In genomic region chr4:681736-682451, GRCh38 we compare ENCODE assay signal across 7 cellular contexts. TPM values are rescaled to one million over a fixed set of nuclear protein-coding genes. Genes with fewer than 3 reads are reported as not detected.
DNase-seq lines count a peak whose midpoint lies in the region; ATAC-seq and TF ChIP-seq lines count a peak whose summit lies in the region.

No MANE protein-coding gene starts in this region.

- H3K27ac Mint-ChIP-seq in activated naive CD8-positive, alpha-beta T cell treated with anti-CD3 and anti-CD28 coated beads, Interleukin-2, amount 10 ng/mL, durations not matched to agents 7 days and 5 days, result peak overlapping the region; percentile 34
- H3K27ac Mint-ChIP-seq in natural killer cell, result peak overlapping the region in 1 of 2 donors; percentile 90

- no peaks in the 10 kb centered on the region for H3K36me3 ChIP-seq in DND-41 (ENCODE audit: insufficient read depth, low read length)

- H3K9me3 Mint-ChIP-seq in activated naive CD8-positive, alpha-beta T cell treated with anti-CD3 and anti-CD28 coated beads, Interleukin-2, amount 10 ng/mL, durations not matched to agents 7 days and 5 days, result no peaks in the 10 kb centered on the region
- no peaks in the 10 kb centered on the region for H3K9me3 Mint-ChIP-seq in natural killer cell

- H3K4me1 ChIP-seq in DND-41 (ENCODE audit: insufficient read depth, low read length), result peaks cover 24% of the 10 kb centered on the region

- H3K9me3 ChIP-seq in DND-41 (ENCODE audit: insufficient read depth, low read length, severe bottlenecking), result no peaks in the 10 kb centered on the region

- no peak for TF ChIP-seq CTCF in DND-41 (IDR thresholded peaks at IDR 0.05; ENCODE audit: borderline replicate concordance, extremely low read depth, low read length, poor library complexity, severe bottlenecking)
- TF ChIP-seq CTCF in natural killer cell (IDR thresholded peaks at IDR 0.05), result no peak

- H3K4me3 Mint-ChIP-seq in activated naive CD8-positive, alpha-beta T cell treated with anti-CD3 and anti-CD28 coated beads, Interleukin-2, amount 10 ng/mL, durations not matched to agents 7 days and 5 days, result peak overlapping the region; percentile 58
- peak overlapping the region; percentile 40 for H3K4me3 Mint-ChIP-seq in natural killer cell

- no peak overlapping the region for H2AFZ ChIP-seq in DND-41 (ENCODE audit: low read depth, low read length)

- H3K27ac ChIP-seq in DND-41 (ENCODE audit: low read length), result no peak overlapping the region

- H3K27me3 Mint-ChIP-seq in activated naive CD8-positive, alpha-beta T cell treated with anti-CD3 and anti-CD28 coated beads, Interleukin-2, amount 10 ng/mL, durations not matched to agents 7 days and 5 days, result no peaks in the 10 kb centered on the region
- no peaks in the 10 kb centered on the region for H3K27me3 Mint-ChIP-seq in natural killer cell (ENCODE audit: low read depth in 2 of 2)

- H3K79me2 ChIP-seq in DND-41 (ENCODE audit: insufficient read depth, low read length), result no peaks in the 10 kb centered on the region

- H3K4me1 Mint-ChIP-seq in activated naive CD8-positive, alpha-beta T cell treated with anti-CD3 and anti-CD28 coated beads, Interleukin-2, amount 10 ng/mL, durations not matched to agents 7 days and 5 days, result peaks cover 8% of the 10 kb centered on the region
- H3K4me1 Mint-ChIP-seq in natural killer cell, result peaks cover 11 to 27% of the 10 kb centered on the region in 2 donors

- POLR2A ChIA-PET in activated naive CD8-positive, alpha-beta T cell treated with anti-CD3 and anti-CD28 coated beads, Interleukin-2, amount 10 ng/mL, durations not matched to agents 7 days and 5 days (lab: Charles Lee), result interaction anchor here (0.8 to 0.9 kb wide), 2 partner anchors 100 to 557 kb away, joined by 3 read pairs; partner anchors contain the start of gene ZNF718

- peak; percentile 82 for DNase-seq in DND-41
- DNase-seq in Jurkat, Clone E6-1 (ENCODE audit: low read depth, low spot score), result peak; percentile 46
- peak; percentile 73 for DNase-seq in activated naive CD8-positive, alpha-beta T cell treated with anti-CD3 and anti-CD28 coated beads, Interleukin-2, amount 10 ng/mL, durations not matched to agents 7 days and 5 days
- no peak for DNase-seq in natural killer cell

- H3K4me2 ChIP-seq in DND-41 (ENCODE audit: insufficient read depth, low read length), result peak overlapping the region; percentile 60

- H3K36me3 Mint-ChIP-seq in activated naive CD8-positive, alpha-beta T cell treated with anti-CD3 and anti-CD28 coated beads, Interleukin-2, amount 10 ng/mL, durations not matched to agents 7 days and 5 days, result no peaks in the 10 kb centered on the region
- no peaks in the 10 kb centered on the region for H3K36me3 Mint-ChIP-seq in natural killer cell

- no peak overlapping the region for H3K9ac ChIP-seq in DND-41 (ENCODE audit: low read depth, low read length)

- H3K4me3 ChIP-seq in DND-41 (ENCODE audit: low read depth in 1 of 2, low read length in 2 of 2), result peak overlapping the region in 1 of 2 experiments; percentile 30; a peak in 1 of 4 replicates
- no peak overlapping the region for H3K4me3 ChIP-seq in Jurkat, Clone E6-1 (ENCODE audit: low read length)

- peak; percentile 55 for ATAC-seq in DND-41 (ENCODE audit: insufficient read depth, low read depth)
- ATAC-seq in activated naive CD8-positive, alpha-beta T cell treated with anti-CD3 and anti-CD28 coated beads, Interleukin-2, amount 10 ng/mL, durations not matched to agents 7 days and 5 days (ENCODE audit: low read depth), result no peak
- ATAC-seq in natural killer cell, result peak in 1 of 3 donors; percentile 17
- ATAC-seq in HG03095 (IDR thresholded peaks at IDR 0.05; ENCODE audit: unreplicated experiment), result no peak
- ATAC-seq in HG03045 (IDR thresholded peaks at IDR 0.05; ENCODE audit: unreplicated experiment), result no peak
- no peak for ATAC-seq in HG02588 (IDR thresholded peaks at IDR 0.05; ENCODE audit: unreplicated experiment)

- H3K27me3 ChIP-seq in DND-41 (ENCODE audit: insufficient read depth, low read length, poor library complexity), result no peaks in the 10 kb centered on the region

- peaks cover 21% of the 10 kb centered on the region for H4K20me1 ChIP-seq in DND-41 (ENCODE audit: insufficient read depth, low read length)

- intact Hi-C loops in natural killer cell (cut with micrococcal nuclease), result loop anchor here (2.0 kb wide), 1 partner anchor 23 kb away; the partner anchor contains the start of gene PCGF3

RNA-seq across cellular contexts. Expression of gene SLC49A3, which starts 7.1 kb away (rescaled TPM):
- not detected for polyA plus RNA-seq in Jurkat, Clone E6-1 (2012; ENCODE audit: insufficient read depth, insufficient read length)
- 1 to 10 TPM; 2.0 to 2.1 TPM for total RNA-seq in activated naive CD8-positive, alpha-beta T cell treated with anti-CD3 and anti-CD28 coated beads, Interleukin-2, amount 10 ng/mL, durations not matched to agents 7 days and 5 days
- 10 to 100 TPM; 10.0 to 14.9 (median 10.4) TPM for total RNA-seq in natural killer cell

RNA-seq across cellular contexts. Expression of gene MYL5, which starts 7.6 kb away (rescaled TPM):
- polyA plus RNA-seq in Jurkat, Clone E6-1 (2012; ENCODE audit: insufficient read depth, insufficient read length), result 7.8 TPM
- total RNA-seq in activated naive CD8-positive, alpha-beta T cell treated with anti-CD3 and anti-CD28 coated beads, Interleukin-2, amount 10 ng/mL, durations not matched to agents 7 days and 5 days, result 10 to 100 TPM; 20.0 to 21.5 TPM
- 10 to 100 TPM; 23.4 to 39.5 (median 30.1) TPM for total RNA-seq in natural killer cell

RNA-seq across cellular contexts. Expression of gene ATP5ME, which starts 7.8 kb away (rescaled TPM):
- polyA plus RNA-seq in Jurkat, Clone E6-1 (2012; ENCODE audit: insufficient read depth, insufficient read length), result 593 TPM
- 100 to 1,000 TPM; 184 to 191 TPM for total RNA-seq in activated naive CD8-positive, alpha-beta T cell treated with anti-CD3 and anti-CD28 coated beads, Interleukin-2, amount 10 ng/mL, durations not matched to agents 7 days and 5 days
- total RNA-seq in natural killer cell, result 100 to 1,000 TPM; 114 to 140 (median 136) TPM

RNA-seq across cellular contexts. Expression of gene PCGF3, which starts 23.7 kb away (rescaled TPM):
- 62.7 TPM for polyA plus RNA-seq in Jurkat, Clone E6-1 (2012; ENCODE audit: insufficient read depth, insufficient read length)
- 10 to 100 TPM; 45.4 to 51.6 TPM for total RNA-seq in activated naive CD8-positive, alpha-beta T cell treated with anti-CD3 and anti-CD28 coated beads, Interleukin-2, amount 10 ng/mL, durations not matched to agents 7 days and 5 days
- total RNA-seq in natural killer cell, result 100 to 1,000 TPM in 1 of 3 donors, 10 to 100 TPM in 2; 71.2 to 101 (median 97.2) TPM

RNA-seq across cellular contexts. Expression of gene PDE6B, which starts 56.5 kb away (rescaled TPM):
- 32.0 TPM for polyA plus RNA-seq in Jurkat, Clone E6-1 (2012; ENCODE audit: insufficient read depth, insufficient read length)
- 10 to 100 TPM; 16.6 to 23.2 TPM for total RNA-seq in activated naive CD8-positive, alpha-beta T cell treated with anti-CD3 and anti-CD28 coated beads, Interleukin-2, amount 10 ng/mL, durations not matched to agents 7 days and 5 days
- total RNA-seq in natural killer cell, result 10 to 100 TPM; 15.8 to 18.8 (median 17.2) TPM
